ENCODE assay signal across 34 cellular contexts in genomic region chr11:37092487-37092886, GRCh38.
"Had no signal": no experiment of that assay in that cellular context is flagged by ENCODE, and none has a peak within 500 bp of the region (broad histone marks: within the 10 kb centered on the region; RNA-seq: fewer than 3 reads in every experiment).

No MANE protein-coding gene starts in this region.

- H3K4me3 ChIP-seq: MG63 had no signal

- H3K9me3 ChIP-seq: MG63 had no signal

- DNase-seq: Karpas-422, Kasumi-1, MG63, MM.1S, MV-4-11, NCI-H1048, NCI-H1092, NCI-H1092 treated with DMSO at 0.1 percent for 48 hours, NCI-H1105, NCI-H1105 treated with DMSO at 0.1 percent for 48 hours, NCI-H1417, NCI-H1417 treated with DMSO at 0.1 percent for 48 hours, NCI-H1436, NCI-H1436 treated with DMSO at 0.1 percent for 48 hours, NCI-H146, NCI-H1694, NCI-H1694 treated with DMSO at 0.1 percent for 48 hours, NCI-H187, NCI-H187 treated with DMSO at 0.1 percent for 48 hours, NCI-H1930, NCI-H2029, NCI-H2029 treated with DMSO at 0.1 percent for 48 hours, NCI-H2081, NCI-H2081 treated with DMSO at 0.1 percent for 48 hours, NCI-H2107, NCI-H2171, NCI-H2171 treated with DMSO at 0.1 percent for 48 hours, NCI-H2227 treated with DMSO at 0.1 percent for 48 hours, NCI-H226, NCI-H345, NCI-H446, NCI-H446 treated with DMSO at 0.1 percent for 48 hours, NCI-H510A had no signal

- H3K27me3 ChIP-seq: MG63 had no signal

- H3K4me2 ChIP-seq: KMS-11 had no signal

- H3K27ac ChIP-seq: KMS-11 had no signal

- H3K9ac ChIP-seq: KMS-11 had no signal

- H3K36me3 ChIP-seq: MG63 had no signal
